In the genomic region with DNA sequence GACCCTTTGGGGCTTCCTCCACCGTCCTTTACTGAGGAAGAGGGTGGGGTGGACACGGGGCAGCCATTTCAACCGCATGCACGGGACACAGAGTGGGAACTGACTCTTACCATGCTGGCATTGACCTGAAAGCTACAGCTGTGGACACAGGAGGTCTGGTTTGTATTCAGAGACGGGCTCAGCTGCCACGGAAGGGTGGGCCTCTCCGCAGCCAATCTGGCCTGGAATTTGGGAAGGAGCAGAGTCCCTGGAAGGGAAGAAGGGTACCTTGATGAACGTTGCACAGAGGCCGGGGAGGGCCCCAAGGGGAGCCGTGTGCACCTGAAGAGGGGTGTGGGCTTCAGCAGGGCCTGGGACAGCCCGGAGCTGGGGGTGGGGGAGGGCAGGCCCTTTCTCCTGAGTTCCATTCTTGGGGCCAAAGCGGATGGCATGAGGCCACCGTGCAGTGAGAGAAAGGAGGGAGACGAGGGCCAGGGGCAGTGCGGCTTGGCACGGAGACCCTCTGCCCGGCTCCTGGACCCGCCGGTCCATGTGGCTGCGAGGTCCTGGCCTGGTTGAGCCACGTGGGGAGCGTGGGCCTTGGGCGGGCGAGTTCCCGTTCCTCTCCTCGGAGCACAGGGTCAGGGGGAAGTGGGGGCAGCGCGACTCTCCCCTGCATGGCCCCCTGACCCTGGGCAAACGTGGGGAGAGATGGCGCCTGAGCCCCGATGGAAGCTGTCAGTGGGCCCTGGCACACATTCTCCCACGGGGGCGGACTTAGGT, we compare ENCODE assay signal across 19 cellular contexts. TPM values are rescaled to one million over a fixed set of nuclear protein-coding genes. Genes with fewer than 3 reads are reported as not detected.
DNase-seq lines count a peak whose midpoint lies in the region; ATAC-seq and TF ChIP-seq lines count a peak whose summit lies in the region.
"Had no signal": no experiment of that assay in that cellular context is flagged by ENCODE, and none has a peak within 500 bp of the region (broad histone marks: within the 10 kb centered on the region; RNA-seq: fewer than 3 reads in every experiment).

No MANE protein-coding gene starts in this region.

- H3K36me3 ChIP-seq in HUES6 (ENCODE audit: control insufficient read depth, insufficient read depth, low read length), result peaks cover 28% of the 10 kb centered on the region
- H3K36me3 ChIP-seq in esophagus (ENCODE audit: control insufficient read depth in 2 of 2, insufficient read depth in 2 of 2, low read length in 1 of 2), result peaks cover 0 to 21% of the 10 kb centered on the region in 2 donors
- peaks cover 0 to 20% of the 10 kb centered on the region in 2 donors for H3K36me3 ChIP-seq in lung (ENCODE audit: control insufficient read depth in 2 of 2, insufficient read depth in 2 of 2, low read length in 2 of 2)
- H3K36me3 ChIP-seq in thymus (ENCODE audit: control insufficient read depth, insufficient read depth), result peaks cover 5% of the 10 kb centered on the region
- H3K36me3 ChIP-seq in prostate gland, result no peaks in the 10 kb centered on the region
- H3K36me3 ChIP-seq: BE2C had no signal

- H3K27ac ChIP-seq in HUES6 (ENCODE audit: low read depth, low read length), result no peak overlapping the region; the same call in 1 of the 2 replicates
- H3K27ac ChIP-seq in esophagus (ENCODE audit: low read depth in 2 of 2, low read length in 1 of 2), result peak overlapping the region; percentile 86 to 90
- peak overlapping the region in 1 of 2 donors; percentile 46 for H3K27ac ChIP-seq in lung (ENCODE audit: low read depth in 1 of 2, low read length in 1 of 2)
- peak overlapping the region; percentile 55 for H3K27ac ChIP-seq in thymus (ENCODE audit: low read depth)
- H3K27ac ChIP-seq in prostate gland, result peak overlapping the region in 1 of 2 donors; percentile 30

- no peak for TF ChIP-seq POLR2A in prostate gland (IDR thresholded peaks at IDR 0.05)

- ATAC-seq in lung (ENCODE audit: insufficient read depth, low FRiP score), result peak; percentile 13
- ATAC-seq: activated T-cell treated with anti-CD3 and anti-CD28 coated beads, Interleukin-2, amount 50 U/mL, for 4 hours had no signal

- no peaks in the 10 kb centered on the region; the same call in 1 of the 2 replicates for H3K27me3 ChIP-seq in HUES6 (ENCODE audit: control insufficient read depth, insufficient read depth, low read length)
- H3K27me3 ChIP-seq in esophagus (ENCODE audit: control insufficient read depth in 1 of 2, insufficient read depth in 2 of 2, low read length in 2 of 2), result no peaks in the 10 kb centered on the region
- H3K27me3 ChIP-seq in lung (ENCODE audit: control insufficient read depth, insufficient read depth), result no peaks in the 10 kb centered on the region
- no peaks in the 10 kb centered on the region for H3K27me3 ChIP-seq in thymus (ENCODE audit: control insufficient read depth, insufficient read depth)
- H3K27me3 ChIP-seq in prostate gland (replicated peaks; ENCODE audit: insufficient read depth), result no peaks in the 10 kb centered on the region
- H3K27me3 ChIP-seq: BE2C had no signal

- TF ChIP-seq CTCF in lung (IDR thresholded peaks at IDR 0.05; ENCODE audit: control extremely low read depth, extremely low read depth) (no peak), prostate gland (IDR thresholded peaks at IDR 0.05) (no peak)

- H3K4me1 ChIP-seq in HUES6 (ENCODE audit: control insufficient read depth, insufficient read depth, low read length) (peaks cover 20% of the 10 kb centered on the region), esophagus (ENCODE audit: control insufficient read depth in 2 of 2, insufficient read depth in 2 of 2, low read length in 1 of 2) (peaks cover 4 to 12% of the 10 kb centered on the region in 2 donors), lung (ENCODE audit: control insufficient read depth in 2 of 2, insufficient read depth in 2 of 2, low read length in 2 of 2) (peaks cover 0 to 6% of the 10 kb centered on the region in 2 donors), thymus (ENCODE audit: control insufficient read depth, insufficient read depth, low read length) (no peaks in the 10 kb centered on the region), prostate gland (replicated peaks) (no peaks in the 10 kb centered on the region)

- no peak overlapping the region for H3K9ac ChIP-seq in HUES6 (ENCODE audit: low read length)

- no peaks in the 10 kb centered on the region for H3K9me3 ChIP-seq in HUES6 (ENCODE audit: control insufficient read depth, insufficient read depth, low read depth, low read length)
- H3K9me3 ChIP-seq in esophagus (ENCODE audit: control insufficient read depth in 2 of 2, insufficient read depth in 1 of 2, low read depth in 1 of 2, low read length in 1 of 2), result no peaks in the 10 kb centered on the region
- no peaks in the 10 kb centered on the region for H3K9me3 ChIP-seq in lung (ENCODE audit: control insufficient read depth in 2 of 2, insufficient read depth in 1 of 2, low read length in 1 of 2)
- peaks cover 1% of the 10 kb centered on the region for H3K9me3 ChIP-seq in thymus (ENCODE audit: control insufficient read depth)
- H3K9me3 ChIP-seq in prostate gland, result no peaks in the 10 kb centered on the region
- H3K9me3 ChIP-seq: BE2C, mucosa of descending colon had no signal

- intact Hi-C loops in prostate gland (cut with DNase I), result no loop called here

- WGBS in esophagus, 2 donors, result 81 to 83% methylated on average over 30 to 33 of the region's 33 CpGs
- 76 to 77% methylated on average over 30 to 33 of the region's 33 CpGs for WGBS in lung, 2 donors
- 86% methylated on average over 33 of the region's 33 CpGs for WGBS in thymus
- WGBS in prostate gland, result 86% methylated on average over 32 of the region's 33 CpGs

- H3K4me3 ChIP-seq in HUES6 (ENCODE audit: low read depth, low read length) (peak overlapping the region; percentile 58), esophagus (ENCODE audit: low read depth in 1 of 2, low read length in 2 of 2) (no peak overlapping the region), lung (no peak overlapping the region), thymus (ENCODE audit: low read length) (no peak overlapping the region), prostate gland (no peak overlapping the region)
- H3K4me3 ChIP-seq: mucosa of descending colon, SK-N-MC had no signal

- DNase-seq in lung (ENCODE audit: low spot score) (no peak), T-helper 9 cell (no peak), prostate gland (ENCODE audit: low spot score) (no peak), DMS53 treated with DMSO at 0.1 percent for 48 hours (lab: John Stamatoyannopoulos, UW; ENCODE audit: unreplicated experiment) (no peak)
- DNase-seq: activated CD4-positive, alpha-beta T cell treated with anti-CD3 and anti-CD28 coated beads, Interleukin-2, amount 50 U/mL, for 4 hours; activated naive CD8-positive, alpha-beta T cell treated with anti-CD3 and anti-CD28 coated beads, Interleukin-2, amount 10 ng/mL, durations not matched to agents 7 days and 5 days; activated T-cell treated with anti-CD3 and anti-CD28 coated beads, Interleukin-2, amount 50 U/mL, for 4 hours; BE2C; foreskin melanocyte; NCI-H1694; small intestine; stimulated activated naive CD4-positive, alpha-beta T cell had no signal

RNA-seq across cellular contexts. Expression of a gene that starts 14.6 kb away (rescaled TPM):
- 100 to 1,000 TPM in 1 of 2 donors, 10 to 100 TPM in 1; 93.7 to 219 TPM for polyA plus RNA-seq in esophagus
- total RNA-seq in lung, result 100 to 1,000 TPM in 1 of 2 donors, 10 to 100 TPM in 1; 65.6 to 192 TPM
- polyA plus RNA-seq in lung, result 100 to 1,000 TPM; 260 to 519 TPM
- 193 TPM for polyA plus RNA-seq in thymus
- total RNA-seq in prostate gland, result 10 to 100 TPM; 36.5 to 46.4 TPM

RNA-seq across cellular contexts. Expression of a gene that starts 43.4 kb away (rescaled TPM):
- polyA plus RNA-seq in esophagus, result under 1 TPM; 0.52 to 0.67 TPM
- 1 to 10 TPM; 3.6 to 4.0 TPM for total RNA-seq in lung
- 1 to 10 TPM; 3.0 to 4.6 TPM for polyA plus RNA-seq in lung
- polyA plus RNA-seq in thymus, result 83.7 TPM
- total RNA-seq in prostate gland, result 1 to 10 TPM in 1 of 2 donors, under 1 TPM in 1; 0.27 to 2.0 TPM
- total RNA-seq: activated naive CD8-positive, alpha-beta T cell treated with anti-CD3 and anti-CD28 coated beads, Interleukin-2, amount 10 ng/mL, durations not matched to agents 7 days and 5 days; activated T-cell treated with anti-CD3 and anti-CD28 coated beads, Interleukin-2, amount 50 U/mL, for 4 hours; M059J had no signal

RNA-seq across cellular contexts. Expression of a gene that starts 53.9 kb away (rescaled TPM):
- polyA plus RNA-seq in esophagus, result not detected
- total RNA-seq in lung, result not detected
- polyA plus RNA-seq in lung, result under 1 TPM in 1 of 2 donors, not detected in 1; 0.08 TPM
- polyA plus RNA-seq in thymus, result 0.75 TPM
- total RNA-seq in prostate gland, result 1 to 10 TPM in 1 of 2 donors, not detected in 1; 3.3 TPM
- total RNA-seq: activated naive CD8-positive, alpha-beta T cell treated with anti-CD3 and anti-CD28 coated beads, Interleukin-2, amount 10 ng/mL, durations not matched to agents 7 days and 5 days; activated T-cell treated with anti-CD3 and anti-CD28 coated beads, Interleukin-2, amount 50 U/mL, for 4 hours; M059J; mucosa of descending colon; osteocyte had no signal
- polyA plus RNA-seq: small intestine had no signal

Comparison
In these comparisons a context has a peak if more than half of its experiments do, and no peak if none do; other contexts are left out.
1. RNA of a gene that starts 43.4 kb away (polyA plus RNA-seq): 83.7 TPM in thymus (single experiment); 3.0 to 4.6 TPM in lung and 0.52 to 0.67 TPM in esophagus; every median in the first group is over 10 times any median in the second.